12 cellular contexts compared by ENCODE assay signal in genomic region chr7:152370297-152370696, GRCh38.
"Had no signal": no experiment of that assay in that cellular context is flagged by ENCODE, and none has a peak within 500 bp of the region (broad histone marks: within the 10 kb centered on the region; RNA-seq: fewer than 3 reads in every experiment).

No MANE protein-coding gene starts in this region.

- H3K36me3 ChIP-seq: transverse colon had no signal

- H3K9me3 ChIP-seq: SJCRH30, transverse colon had no signal

- H3K27me3 ChIP-seq: left lung, SJCRH30, transverse colon had no signal

- ATAC-seq: left lung; sciatic nerve; stimulated activated effector memory CD8-positive, alpha-beta T cell treated with anti-CD3 and anti-CD28 coated beads, Interleukin-12 subunit alpha, Interleukin-12 subunit beta, amount 100 ng/mL, for 72 hours had no signal

- H3K27ac ChIP-seq: left lung, SJCRH30, transverse colon had no signal

- H3K27ac Mint-ChIP-seq: activated CD4-positive, alpha-beta memory T cell treated with anti-CD3 and anti-CD28 coated beads, Interleukin-2, amount 10 ng/mL, durations not matched to agents 7 days and 5 days; stimulated activated effector memory CD8-positive, alpha-beta T cell treated with anti-CD3 and anti-CD28 coated beads, Interleukin-12 subunit alpha, Interleukin-12 subunit beta, amount 100 ng/mL, for 72 hours had no signal

- H3K36me3 Mint-ChIP-seq: stimulated activated effector memory CD8-positive, alpha-beta T cell treated with anti-CD3 and anti-CD28 coated beads, Interleukin-12 subunit alpha, Interleukin-12 subunit beta, amount 100 ng/mL, for 72 hours had no signal

- DNase-seq: activated CD4-positive, alpha-beta memory T cell treated with anti-CD3 and anti-CD28 coated beads, Interleukin-2, amount 10 ng/mL, durations not matched to agents 7 days and 5 days; activated CD4-positive, alpha-beta T cell treated with anti-CD3 and anti-CD28 coated beads for 4 hours; caudate nucleus; islet precursor cell; left lung; mesendoderm; SJCRH30; stimulated activated CD4-positive, alpha-beta T cell treated with anti-CD3 and anti-CD28 coated beads, Interleukin-2, amount 100 ng/mL, for 24 hours; T-helper 2 cell; transverse colon had no signal

- H3K4me3 ChIP-seq: left lung, SJCRH30, transverse colon had no signal

- H3K4me3 Mint-ChIP-seq: activated CD4-positive, alpha-beta memory T cell treated with anti-CD3 and anti-CD28 coated beads, Interleukin-2, amount 10 ng/mL, durations not matched to agents 7 days and 5 days; stimulated activated effector memory CD8-positive, alpha-beta T cell treated with anti-CD3 and anti-CD28 coated beads, Interleukin-12 subunit alpha, Interleukin-12 subunit beta, amount 100 ng/mL, for 72 hours had no signal

- H3K4me1 ChIP-seq: SJCRH30 had no signal

- H3K27me3 Mint-ChIP-seq: activated CD4-positive, alpha-beta memory T cell treated with anti-CD3 and anti-CD28 coated beads, Interleukin-2, amount 10 ng/mL, durations not matched to agents 7 days and 5 days had no signal
